Comparison of ENCODE assay signal across 13 cellular contexts in the genomic region with DNA sequence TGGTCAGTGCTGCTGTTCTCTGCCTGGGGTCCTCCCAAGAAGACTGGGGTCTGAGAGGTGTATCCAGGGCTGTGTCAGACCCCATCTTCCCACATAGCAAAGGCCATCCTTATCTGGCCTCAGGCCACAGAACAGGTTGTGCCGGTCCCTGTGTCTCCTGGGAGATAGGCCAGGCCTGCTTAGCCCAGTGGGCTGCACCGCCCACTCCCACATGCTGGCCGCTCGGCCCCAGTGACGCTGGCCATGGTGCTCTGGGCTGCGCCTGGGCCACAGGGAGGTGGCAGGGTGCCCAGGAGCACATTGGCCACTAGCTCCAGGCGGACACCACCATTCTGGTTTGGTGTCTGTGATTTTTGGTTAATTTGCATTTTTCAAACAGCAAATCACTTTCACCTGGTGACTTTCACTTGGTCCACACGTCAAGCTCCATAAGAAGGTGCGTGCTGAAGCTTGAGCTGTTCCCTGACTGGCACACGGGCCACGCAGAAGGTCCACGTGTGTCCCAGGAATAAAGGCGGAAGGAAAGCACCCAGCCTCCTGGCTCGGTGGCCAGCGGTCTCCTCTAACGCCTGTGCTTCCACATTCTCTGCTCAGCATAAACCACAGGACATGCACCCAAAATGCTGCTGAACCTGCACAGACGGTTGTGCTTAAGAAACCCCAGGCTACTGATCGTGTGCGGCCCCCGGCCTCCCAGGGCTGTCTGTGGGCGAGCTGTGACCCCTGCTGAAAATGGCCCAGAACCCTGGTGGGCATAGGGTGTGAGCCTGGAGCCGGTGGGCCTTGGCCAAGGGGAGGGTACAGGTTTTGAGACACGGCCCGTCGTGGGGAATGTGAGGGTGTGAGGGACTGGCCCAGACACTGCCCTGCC. TPM values are rescaled to one million over a fixed set of nuclear protein-coding genes. Genes with fewer than 3 reads are reported as not detected.
DNase-seq lines count a peak whose midpoint lies in the region; ATAC-seq and TF ChIP-seq lines count a peak whose summit lies in the region.
"Had no signal": no experiment of that assay in that cellular context is flagged by ENCODE, and none has a peak within 500 bp of the region (broad histone marks: within the 10 kb centered on the region; RNA-seq: fewer than 3 reads in every experiment).

No MANE protein-coding gene starts in this region.

- no peaks in the 10 kb centered on the region for H3K36me3 ChIP-seq in left lung
- H3K36me3 ChIP-seq in suprapubic skin: no peaks in the 10 kb centered on the region
- H3K36me3 ChIP-seq: colonic mucosa had no signal

- H3K9me3 ChIP-seq in T-helper 17 cell (ENCODE audit: control insufficient read depth, low read length, poor library complexity, severe bottlenecking) (no peaks in the 10 kb centered on the region), left lung (no peaks in the 10 kb centered on the region), suprapubic skin (no peaks in the 10 kb centered on the region)
- H3K9me3 ChIP-seq: colonic mucosa, tibial artery had no signal

- H3K4me3 ChIP-seq in left lung (no peak overlapping the region), suprapubic skin (peak overlapping the region; percentile 6)
- H3K4me3 ChIP-seq: colonic mucosa had no signal

- no peak for ATAC-seq in activated naive CD8-positive, alpha-beta T cell treated with anti-CD3 and anti-CD28 coated beads, Interleukin-2, amount 50 U/mL, for 24 hours
- no peak for ATAC-seq in T-helper 17 cell
- ATAC-seq in left lung: peak; percentile 14

- peak overlapping the region; percentile 16 for H3K27ac Mint-ChIP-seq in activated naive CD8-positive, alpha-beta T cell treated with anti-CD3 and anti-CD28 coated beads for 36 hours
- H3K27ac Mint-ChIP-seq in activated naive CD8-positive, alpha-beta T cell treated with anti-CD3 and anti-CD28 coated beads, Interleukin-2, amount 50 U/mL, for 24 hours: no peak overlapping the region
- H3K27ac Mint-ChIP-seq in T-helper 17 cell: peak overlapping the region; percentile 29
- H3K27ac Mint-ChIP-seq: activated B cell treated with CpG ODN at 0.5 μM for 24 hours had no signal

- TF ChIP-seq CTCF in left lung (IDR thresholded peaks at IDR 0.05): no peak
- TF ChIP-seq CTCF in suprapubic skin (IDR thresholded peaks at IDR 0.05): no peak

- no peak for DNase-seq in activated naive CD8-positive, alpha-beta T cell treated with anti-CD3 and anti-CD28 coated beads for 36 hours
- no peak for DNase-seq in activated naive CD8-positive, alpha-beta T cell treated with anti-CD3 and anti-CD28 coated beads, Interleukin-2, amount 50 U/mL, for 24 hours
- DNase-seq in T-helper 17 cell (no peak), left lung (no peak), suprapubic skin (ENCODE audit: low spot score in 2 of 2) (no peak), cerebellar nuclear complex (lab: John Stamatoyannopoulos, UW) (no peak), NCI-H2029 treated with DMSO at 0.1 percent for 48 hours (lab: John Stamatoyannopoulos, UW) (no peak), GDM1 (lab: John Stamatoyannopoulos, UW) (no peak)
- DNase-seq: activated B cell treated with CpG ODN at 0.5 μM for 24 hours, activated gamma-delta T cell treated with Interleukin-2 at 50 U/mL for 16 hours, colonic mucosa, H7, tibial artery had no signal

- H3K27ac ChIP-seq in left lung (no peak overlapping the region), suprapubic skin (peak overlapping the region; percentile 6)
- H3K27ac ChIP-seq: colonic mucosa, tibial artery had no signal

- no peak for TF ChIP-seq EP300 in suprapubic skin (IDR thresholded peaks at IDR 0.05)

- H3K27me3 ChIP-seq in left lung (no peaks in the 10 kb centered on the region), suprapubic skin (no peaks in the 10 kb centered on the region)
- H3K27me3 ChIP-seq: colonic mucosa, tibial artery had no signal

- no peaks in the 10 kb centered on the region for H3K9me3 Mint-ChIP-seq in activated naive CD8-positive, alpha-beta T cell treated with anti-CD3 and anti-CD28 coated beads for 36 hours
- H3K9me3 Mint-ChIP-seq in activated naive CD8-positive, alpha-beta T cell treated with anti-CD3 and anti-CD28 coated beads, Interleukin-2, amount 50 U/mL, for 24 hours: no peaks in the 10 kb centered on the region
- H3K9me3 Mint-ChIP-seq: activated B cell treated with CpG ODN at 0.5 μM for 24 hours had no signal

- 55% methylated on average over 18 of the region's 25 CpGs for WGBS in suprapubic skin

- H3K27me3 Mint-ChIP-seq in activated naive CD8-positive, alpha-beta T cell treated with anti-CD3 and anti-CD28 coated beads for 36 hours: no peaks in the 10 kb centered on the region
- H3K27me3 Mint-ChIP-seq in activated naive CD8-positive, alpha-beta T cell treated with anti-CD3 and anti-CD28 coated beads, Interleukin-2, amount 50 U/mL, for 24 hours: no peaks in the 10 kb centered on the region
- no peaks in the 10 kb centered on the region for H3K27me3 Mint-ChIP-seq in T-helper 17 cell
- H3K27me3 Mint-ChIP-seq: activated B cell treated with CpG ODN at 0.5 μM for 24 hours had no signal

- H3K4me3 Mint-ChIP-seq in activated naive CD8-positive, alpha-beta T cell treated with anti-CD3 and anti-CD28 coated beads for 36 hours: no peak overlapping the region
- H3K4me3 Mint-ChIP-seq in activated naive CD8-positive, alpha-beta T cell treated with anti-CD3 and anti-CD28 coated beads, Interleukin-2, amount 50 U/mL, for 24 hours: no peak overlapping the region
- H3K4me3 Mint-ChIP-seq in T-helper 17 cell: peak overlapping the region; percentile 64
- H3K4me3 Mint-ChIP-seq: activated B cell treated with CpG ODN at 0.5 μM for 24 hours had no signal

- peaks cover 2% of the 10 kb centered on the region for H3K36me3 Mint-ChIP-seq in activated naive CD8-positive, alpha-beta T cell treated with anti-CD3 and anti-CD28 coated beads for 36 hours
- H3K36me3 Mint-ChIP-seq in activated naive CD8-positive, alpha-beta T cell treated with anti-CD3 and anti-CD28 coated beads, Interleukin-2, amount 50 U/mL, for 24 hours (ENCODE audit: low read depth): no peaks in the 10 kb centered on the region
- no peaks in the 10 kb centered on the region for H3K36me3 Mint-ChIP-seq in T-helper 17 cell (ENCODE audit: low read depth)

- no peak for TF ChIP-seq POLR2A in suprapubic skin (IDR thresholded peaks at IDR 0.05)

- intact Hi-C loops in left lung (cut with DNase I): no loop called here

- H3K4me1 ChIP-seq in left lung (peaks cover 19 to 82% of the 10 kb centered on the region in 2 donors), suprapubic skin (peaks cover 66% of the 10 kb centered on the region)

- peaks cover 44% of the 10 kb centered on the region for H3K4me1 Mint-ChIP-seq in activated naive CD8-positive, alpha-beta T cell treated with anti-CD3 and anti-CD28 coated beads for 36 hours
- H3K4me1 Mint-ChIP-seq in activated naive CD8-positive, alpha-beta T cell treated with anti-CD3 and anti-CD28 coated beads, Interleukin-2, amount 50 U/mL, for 24 hours: peaks cover 51% of the 10 kb centered on the region
- peaks cover 45% of the 10 kb centered on the region for H3K4me1 Mint-ChIP-seq in T-helper 17 cell

RNA-seq across cellular contexts. Expression of a gene that starts 4.6 kb away (rescaled TPM):
- total RNA-seq in activated naive CD8-positive, alpha-beta T cell treated with anti-CD3 and anti-CD28 coated beads for 36 hours: 10 to 100 TPM; 53.1 to 55.9 TPM
- total RNA-seq in T-helper 17 cell (10 to 100 TPM; 79.3 to 86.3 TPM), left lung (10 to 100 TPM; 44.7 to 49.4 TPM), suprapubic skin (10 to 100 TPM; 26.0 to 33.7 (median 27.2) TPM)
